ENCODE assay signal across 8 cellular contexts in genomic region chr3:65672876-65673815, GRCh38.
DNase-seq lines count a peak whose midpoint lies in the region; ATAC-seq and TF ChIP-seq lines count a peak whose summit lies in the region.

No MANE protein-coding gene starts in this region.

- CTCF ChIA-PET in activated CD4-positive, alpha-beta memory T cell treated with anti-CD3 and anti-CD28 coated beads for 36 hours (lab: Charles Lee): no interaction called here

- no peaks in the 10 kb centered on the region for H3K9me3 Mint-ChIP-seq in activated CD4-positive, alpha-beta memory T cell treated with anti-CD3 and anti-CD28 coated beads for 36 hours

- H3K4me1 ChIP-seq in heart right ventricle (peaks cover 0 to 25% (median 9%) of the 10 kb centered on the region in 9 donors), sigmoid colon (no peaks in the 10 kb centered on the region)

- POLR2A ChIA-PET in activated CD4-positive, alpha-beta memory T cell treated with anti-CD3 and anti-CD28 coated beads for 36 hours (lab: Charles Lee): no interaction called here

- WGBS in heart right ventricle, 2 donors: 49 to 52% methylated on average over 11 of the region's 11 CpGs
- WGBS in sigmoid colon, 2 donors: 44 to 46% methylated on average over 11 of the region's 11 CpGs

- H3K27me3 ChIP-seq in MG63 (no peaks in the 10 kb centered on the region), heart right ventricle (no peaks in the 10 kb centered on the region), sigmoid colon (no peaks in the 10 kb centered on the region)

- H3K4me1 Mint-ChIP-seq in activated CD4-positive, alpha-beta memory T cell treated with anti-CD3 and anti-CD28 coated beads for 36 hours (ENCODE audit: low read depth): no peaks in the 10 kb centered on the region

- TF ChIP-seq POLR2A in sigmoid colon (IDR thresholded peaks at IDR 0.05): no peak

- TF ChIP-seq CTCF in heart right ventricle (IDR thresholded peaks at IDR 0.05) (peak; percentile 58 to 90 (median 83)), sigmoid colon (IDR thresholded peaks at IDR 0.05) (peak; percentile 21 to 86 (median 56))

- H3K9me3 ChIP-seq in MG63: no peaks in the 10 kb centered on the region
- no peaks in the 10 kb centered on the region for H3K9me3 ChIP-seq in heart right ventricle
- no peaks in the 10 kb centered on the region for H3K9me3 ChIP-seq in sigmoid colon

- H3K27me3 Mint-ChIP-seq in activated CD4-positive, alpha-beta memory T cell treated with anti-CD3 and anti-CD28 coated beads for 36 hours: no peaks in the 10 kb centered on the region

- H3K36me3 Mint-ChIP-seq in activated CD4-positive, alpha-beta memory T cell treated with anti-CD3 and anti-CD28 coated beads for 36 hours: no peaks in the 10 kb centered on the region

- peak; percentile 6 for DNase-seq in stimulated activated CD4-positive, alpha-beta T cell treated with anti-CD3 and anti-CD28 coated beads, Interleukin-1b, Interleukin-23, amount 100 ng/mL, for 48 hours
- no peak for DNase-seq in stimulated activated CD4-positive, alpha-beta T cell treated with anti-CD3 and anti-CD28 coated beads, Interleukin-12 subunit alpha, Interleukin-12 subunit beta, amount 100 ng/mL, for 4 hours
- DNase-seq in MG63: peak; percentile 12
- DNase-seq in activated CD4-positive, alpha-beta memory T cell treated with anti-CD3 and anti-CD28 coated beads for 36 hours: peak; percentile 24
- DNase-seq in heart right ventricle: peak; percentile 55 to 70
- DNase-seq in sigmoid colon: peak; percentile 71

- H3K27ac Mint-ChIP-seq in activated CD4-positive, alpha-beta memory T cell treated with anti-CD3 and anti-CD28 coated beads for 36 hours: no peak overlapping the region

- TF ChIP-seq EP300 in sigmoid colon (IDR thresholded peaks at IDR 0.05): no peak

- H3K4me3 Mint-ChIP-seq in activated CD4-positive, alpha-beta memory T cell treated with anti-CD3 and anti-CD28 coated beads for 36 hours: no peak overlapping the region

- peak in 6 of 8 donors; percentile 25 to 76 (median 62) for ATAC-seq in heart right ventricle
- no peak for ATAC-seq in GM18909 (IDR thresholded peaks at IDR 0.05; ENCODE audit: poor library complexity, unreplicated experiment)
- ATAC-seq in GM21786 (IDR thresholded peaks at IDR 0.05; ENCODE audit: unreplicated experiment): no peak

- H3K27ac ChIP-seq in heart right ventricle (no peak overlapping the region), sigmoid colon (no peak overlapping the region)

- no peaks in the 10 kb centered on the region for H3K36me3 ChIP-seq in MG63
- no peaks in the 10 kb centered on the region for H3K36me3 ChIP-seq in heart right ventricle
- H3K36me3 ChIP-seq in sigmoid colon: no peaks in the 10 kb centered on the region

- intact Hi-C loops in activated CD4-positive, alpha-beta memory T cell treated with anti-CD3 and anti-CD28 coated beads for 36 hours (cut with micrococcal nuclease): no loop called here
- intact Hi-C loops in heart right ventricle (cut with DNase I): loop anchor here in 9 of 10 donors (2.0 to 10.0 kb wide), 7 partner anchors 59 to 1141 kb away; no protein-coding TSS in a partner anchor
- intact Hi-C loops in sigmoid colon (cut with DNase I): loop anchor here (2.0 to 5.0 kb wide), 2 partner anchors 232 to 1146 kb away; no protein-coding TSS in a partner anchor

- H3K4me3 ChIP-seq in MG63 (no peak overlapping the region), heart right ventricle (no peak overlapping the region), sigmoid colon (no peak overlapping the region)

Comparison
In these comparisons a context has a peak if more than half of its experiments do, and no peak if none do; other contexts are left out.
1. ATAC-seq: peak in heart right ventricle (6 of 8); none in GM18909 (single experiment) and GM21786 (single experiment).